Comparison of ENCODE assay signal across 2 cellular contexts in genomic region chr4:54976682-54977081, GRCh38.
TF ChIP-seq lines count a peak whose summit lies in the region.

No MANE protein-coding gene starts in this region.

TF ChIP-seq in GM23338, 12 proteins besides CTCF, POLR2A, EP300 and RAD21:
- no peak for TF ChIP-seq EZH2phosphoT487 (IDR thresholded peaks at IDR 0.05; ENCODE audit: unreplicated experiment)
- TF ChIP-seq ZNF462 (CRISPR knock-in tag; IDR thresholded peaks at IDR 0.05), result peak; percentile 69; the same call in 1 of the 2 replicates
- no peak for TF ChIP-seq EZH2 (IDR thresholded peaks at IDR 0.05; ENCODE audit: low read depth, unreplicated experiment)
- no peak for TF ChIP-seq JUNB (IDR thresholded peaks at IDR 0.05; ENCODE audit: unreplicated experiment)
- peak; percentile 7; the same call in 1 of the 2 replicates for TF ChIP-seq CREB1 (CRISPR knock-in tag; IDR thresholded peaks at IDR 0.05; ENCODE audit: low read depth)
TF ChIP-seq in GM23338: peak in this region for 2.

TF ChIP-seq in H1, 55 proteins besides CTCF, POLR2A, EP300 and RAD21:
- TF ChIP-seq ASH2L (IDR thresholded peaks at IDR 0.05; ENCODE audit: low read length), result no peak
- TF ChIP-seq POLR2AphosphoS5 (IDR thresholded peaks at IDR 0.05; ENCODE audit: low read depth, low read length), result no peak
- TF ChIP-seq RFX5 (IDR thresholded peaks at IDR 0.05; ENCODE audit: borderline replicate concordance, low read depth, low read length), result no peak
- no peak for TF ChIP-seq TCF12 (IDR thresholded peaks at IDR 0.05; ENCODE audit: low read depth, low read length)
- TF ChIP-seq SIN3A (conservative IDR thresholded peaks at IDR 0.05 in 1 of 2, IDR thresholded peaks at IDR 0.05 in 1 of 2; ENCODE audit: low read depth in 1 of 2, low read length in 2 of 2), result no peak
- no peak for TF ChIP-seq ATF3 (IDR thresholded peaks at IDR 0.05; ENCODE audit: insufficient read depth, low read depth, low read length)
- TF ChIP-seq MAFK (IDR thresholded peaks at IDR 0.05; ENCODE audit: low read depth, low read length), result no peak
- no peak for TF ChIP-seq SP1 (IDR thresholded peaks at IDR 0.05; ENCODE audit: low read depth, low read length)
- TF ChIP-seq CHD2 (IDR thresholded peaks at IDR 0.05; ENCODE audit: low read length), result no peak
- TF ChIP-seq YY1 (IDR thresholded peaks at IDR 0.05; ENCODE audit: low read depth, low read length), result no peak
